ENCODE assay signal across 19 cellular contexts in genomic region chr1:160048335-160048734, GRCh38. TPM values are rescaled to one million over a fixed set of nuclear protein-coding genes. Genes with fewer than 3 reads are reported as not detected.
DNase-seq lines count a peak whose midpoint lies in the region; ATAC-seq and TF ChIP-seq lines count a peak whose summit lies in the region.
"Had no signal": no experiment of that assay in that cellular context is flagged by ENCODE, and none has a peak within 500 bp of the region (broad histone marks: within the 10 kb centered on the region; RNA-seq: fewer than 3 reads in every experiment).

No MANE protein-coding gene starts in this region.

- CTCF ChIA-PET in HEK293 (lab: Yijun Ruan, JAX) = interaction anchor here (0.7 to 25.0 kb wide), 5 partner anchors 10 to 109 kb away, joined by 3 to 541 read pairs (median 7); partner anchors contain the start of gene KCNJ9

- intact Hi-C loops in testis (cut with DNase I; ENCODE audit: low total_unique reads) = no loop called here

- POLR2A ChIA-PET in HEK293 (lab: Yijun Ruan, JAX) = no interaction called here

- H3K27ac ChIP-seq in HEK293 (ENCODE audit: extremely low read depth, low read depth, low read length) (no peak overlapping the region), cingulate gyrus (ENCODE audit: low read depth, low read length) (peak overlapping the region; percentile 84), layer of hippocampus (ENCODE audit: low read depth, low read length) (peak overlapping the region; percentile 73), testis (no peak overlapping the region)
- H3K27ac ChIP-seq: 22Rv1, C4-2B, PC-9, SJSA1 had no signal

- no peak overlapping the region for H3K27ac Mint-ChIP-seq in HFFc6

- ATAC-seq in GM21825 (IDR thresholded peaks at IDR 0.05; ENCODE audit: unreplicated experiment) = no peak
- ATAC-seq: K562 had no signal

- TF ChIP-seq POLR2A in testis (IDR thresholded peaks at IDR 0.05) = no peak

- no peak overlapping the region for H3K4me3 Mint-ChIP-seq in HFFc6

- no peaks in the 10 kb centered on the region for H3K4me1 ChIP-seq in HEK293 (ENCODE audit: control insufficient read depth, insufficient read depth, low read length)
- H3K4me1 ChIP-seq in testis = peaks cover 13% of the 10 kb centered on the region

- H3K27me3 Mint-ChIP-seq in HFFc6 (ENCODE audit: insufficient read depth) = peaks cover 32% of the 10 kb centered on the region

- H3K9me3 Mint-ChIP-seq in HFFc6 = no peaks in the 10 kb centered on the region

- H3K4me3 ChIP-seq in HEK293 (ENCODE audit: low read depth, low read length) = no peak overlapping the region
- no peak overlapping the region for H3K4me3 ChIP-seq in testis
- H3K4me3 ChIP-seq: K562, PC-9, SJSA1 had no signal

- DNase-seq in NCI-H1417 (lab: John Stamatoyannopoulos, UW) = peak in 2 of 3 experiments; percentile 8 to 39
- no peak for DNase-seq in NCI-H1417 treated with DMSO at 0.1 percent for 48 hours (lab: John Stamatoyannopoulos, UW)
- no peak for DNase-seq in HFFc6
- no peak for DNase-seq in testis
- DNase-seq: AML-193, NCI-H1092 treated with DMSO at 0.1 percent for 48 hours, NCI-H187, NCI-H2171 treated with DMSO at 0.1 percent for 48 hours, NCI-H510A treated with DMSO at 0.1 percent for 48 hours, NCI-H82, PC-9 had no signal

- peaks cover 15% of the 10 kb centered on the region for H3K4me1 Mint-ChIP-seq in HFFc6 (ENCODE audit: low read depth)

- H3K27me3 ChIP-seq in layer of hippocampus (ENCODE audit: control insufficient read depth, insufficient read depth, low read length) = no peaks in the 10 kb centered on the region
- H3K27me3 ChIP-seq in testis = no peaks in the 10 kb centered on the region

- H3K36me3 ChIP-seq in HEK293 (ENCODE audit: control insufficient read depth in 2 of 2, insufficient read depth in 1 of 2, low read length in 2 of 2) (no peaks in the 10 kb centered on the region), testis (ENCODE audit: low read depth, missing control alignments) (no peaks in the 10 kb centered on the region)
- H3K36me3 ChIP-seq: SJSA1 had no signal

- no peaks in the 10 kb centered on the region for H3K36me3 Mint-ChIP-seq in HFFc6 (ENCODE audit: low read depth)

- TF ChIP-seq CTCF in HEK293 (tag by site-specific recombination; IDR thresholded peaks at IDR 0.05) (no peak), HFFc6 (IDR thresholded peaks at IDR 0.05) (no peak), testis (IDR thresholded peaks at IDR 0.05) (no peak)

- H3K9me3 ChIP-seq in HEK293 (ENCODE audit: control insufficient read depth, insufficient read depth, low read depth, low read length) (no peaks in the 10 kb centered on the region), testis (no peaks in the 10 kb centered on the region)
- H3K9me3 ChIP-seq: SJSA1 had no signal

TF ChIP-seq in HEK293, 187 proteins besides CTCF, POLR2A, EP300 and RAD21:
- TF ChIP-seq PRDM1 (tag by site-specific recombination; IDR thresholded peaks at IDR 0.05) (peak; percentile 55), ZNF324 (tag by site-specific recombination; IDR thresholded peaks at IDR 0.05) (no peak)
TF ChIP-seq in HEK293: peak in this region for 1.

RNA-seq across cellular contexts. Expression of gene PIGM, which starts 16.5 kb away (rescaled TPM):
- total RNA-seq in HFFc6 (2021; fragmentation: NEBNext Ultra II Directional; extraction: Animal tissue kit (Norgen Biotek cat#: 25700)) = 1 to 10 TPM; 6.7 to 8.4 (median 7.7) TPM
- 1 to 10 TPM; 5.1 to 6.5 TPM for total RNA-seq in testis
- polyA plus RNA-seq in testis (ENCODE audit: insufficient read depth, low read depth, low replicate concordance) = 9.1 TPM

RNA-seq across cellular contexts. Expression of gene KCNJ10, which starts 21.6 kb away (rescaled TPM):
- total RNA-seq in HFFc6 (2021; fragmentation: NEBNext Ultra II Directional; extraction: Animal tissue kit (Norgen Biotek cat#: 25700)) = not detected
- total RNA-seq in testis = 1 to 10 TPM in 1 of 2 donors, under 1 TPM in 1; 0.79 to 1.5 TPM
- 1.9 TPM for polyA plus RNA-seq in testis (ENCODE audit: insufficient read depth, low read depth, low replicate concordance)
- total RNA-seq: K562, PC-9, SJSA1 had no signal

RNA-seq across cellular contexts. Expression of gene KCNJ9, which starts 33.0 kb away (rescaled TPM):
- total RNA-seq in HFFc6 (2021; fragmentation: NEBNext Ultra II Directional; extraction: Animal tissue kit (Norgen Biotek cat#: 25700)) = not detected
- under 1 TPM; 0.55 to 0.68 TPM for total RNA-seq in testis
- 0.37 TPM for polyA plus RNA-seq in testis (ENCODE audit: insufficient read depth, low read depth, low replicate concordance)
- total RNA-seq: K562, PC-9, SJSA1 had no signal
- polyA plus RNA-seq: K562 had no signal

RNA-seq across cellular contexts. Expression of gene IGSF8, which starts 50.1 kb away (rescaled TPM):
- 10 to 100 TPM in 5 of 6 experiments, 1 to 10 TPM in 1; 9.6 to 12.9 (median 11.2) TPM for total RNA-seq in HFFc6 (2021; fragmentation: NEBNext Ultra II Directional; extraction: Animal tissue kit (Norgen Biotek cat#: 25700))
- 100 to 1,000 TPM; 104 to 119 TPM for total RNA-seq in testis
- 79.8 TPM for polyA plus RNA-seq in testis (ENCODE audit: insufficient read depth, low read depth, low replicate concordance)

Comparison
In these comparisons a context has a peak if more than half of its experiments do, and no peak if none do; other contexts are left out.
1. DNase-seq: peak in NCI-H1417 (2 of 3); none in NCI-H1417 treated with DMSO at 0.1 percent for 48 hours (single experiment), HFFc6 (single experiment) and testis (single experiment).
2. H3K27ac ChIP-seq: peak in cingulate gyrus (single experiment) and layer of hippocampus (single experiment); none in HEK293 (single experiment) and testis (0 of 2).